Comparison of ENCODE assay signal across 19 cellular contexts in genomic region chr10:33199731-33200130, GRCh38.
"Had no signal": no experiment of that assay in that cellular context is flagged by ENCODE, and none has a peak within 500 bp of the region (broad histone marks: within the 10 kb centered on the region; RNA-seq: fewer than 3 reads in every experiment).

No MANE protein-coding gene starts in this region.

- H3K9me3 ChIP-seq: esophagus muscularis mucosa, prostate gland, tibial nerve, uterus had no signal

- FAIRE-seq: bronchial epithelial cell, endothelial cell of umbilical vein, keratinocyte had no signal

- H3K4me1 ChIP-seq: foreskin keratinocyte, prostate gland, uterus had no signal

- ATAC-seq: foreskin keratinocyte, left lobe of liver, right cardiac atrium had no signal

- H3K4me3 ChIP-seq: esophagus muscularis mucosa, prostate gland, skin epidermis, tibial nerve, uterus had no signal

- H3K27ac ChIP-seq: esophagus muscularis mucosa, foreskin keratinocyte, prostate gland, skin epidermis, tibial nerve, uterus had no signal

- DNase-seq: activated CD4-positive, alpha-beta memory T cell treated with anti-CD3 and anti-CD28 coated beads for 36 hours; activated T-cell treated with anti-CD3 and anti-CD28 coated beads for 4 hours; effector memory CD4-positive, alpha-beta T cell; foreskin keratinocyte; hypothalamus; mammary epithelial cell; right cardiac atrium; stimulated activated CD4-positive, alpha-beta T cell treated with anti-CD3 and anti-CD28 coated beads, Interleukin-15, amount 100 ng/mL, for 24 hours; stimulated activated CD4-positive, alpha-beta T cell treated with anti-CD3 and anti-CD28 coated beads, Interleukin-2, amount 100 ng/mL, for 48 hours; T-helper 2 cell; uterus had no signal
